ENCODE assay signal across 20 cellular contexts in the genomic region with DNA sequence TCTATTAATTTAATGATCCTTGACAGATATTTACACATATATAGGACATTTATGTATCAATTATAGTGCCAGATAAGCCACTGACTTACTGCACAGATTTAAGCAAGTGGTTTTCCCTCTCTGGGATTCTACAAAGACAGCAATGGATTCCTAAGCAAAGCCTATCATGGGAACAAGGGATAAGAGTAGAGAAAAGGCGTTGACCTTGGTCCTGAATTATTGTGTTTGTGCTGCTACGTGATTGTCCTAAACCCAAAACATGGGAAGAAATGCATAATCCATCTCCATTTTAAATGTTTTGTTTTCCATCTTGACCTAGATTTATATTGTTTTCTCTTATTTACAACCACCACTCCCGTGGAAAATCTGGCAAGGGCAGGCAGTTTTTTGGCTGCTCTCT. TPM values are rescaled to one million over a fixed set of nuclear protein-coding genes. Genes with fewer than 3 reads are reported as not detected.
A peak's percentile ranks its signal among the peaks of the same experiment; 100 is the strongest.
DNase-seq lines count a peak whose midpoint lies in the region; ATAC-seq, FAIRE-seq and TF ChIP-seq lines count a peak whose summit lies in the region.
"Had no signal": no experiment of that assay in that cellular context is flagged by ENCODE, and none has a peak within 500 bp of the region (broad histone marks: within the 10 kb centered on the region; RNA-seq: fewer than 3 reads in every experiment).

No MANE protein-coding gene starts in this region.

- POLR2A ChIA-PET in A549 (lab: Yijun Ruan, JAX) (no interaction called here), HCT116 (lab: Charles Lee) (no interaction called here), K562 (lab: Yijun Ruan, JAX) (no interaction called here)

- no peak for TF ChIP-seq EP300 in A549 (IDR thresholded peaks at IDR 0.05)
- TF ChIP-seq EP300 in K562 (IDR thresholded peaks at IDR 0.05; ENCODE audit: low read length) = no peak

- BruUV-seq in HCT116 (replicated peaks; lab: Mats Ljungman, UMichigan) = no TSS peak
- no TSS peak for BruUV-seq in K562 (replicated peaks; lab: Mats Ljungman, UMichigan)

- intact Hi-C loops in HCT116 (cut with micrococcal nuclease) (no loop called here), K562 (cut with micrococcal nuclease) (no loop called here)

- H3K27ac ChIP-seq in A549 (no peak overlapping the region), HCT116 (ENCODE audit: low read depth, low read length) (no peak overlapping the region), K562 (ENCODE audit: extremely low read depth, low read depth, low read length) (no peak overlapping the region)

- H3K9me2 ChIP-seq in HCT116 (ENCODE audit: insufficient read depth) = no peaks in the 10 kb centered on the region

- RAD21 ChIA-PET in HCT116 (lab: Charles Lee; ENCODE audit: low non-redundant PET in 1 of 2, low total read pairs in 2 of 2, uncharacterized antibody in 2 of 2, unreplicated experiment in 2 of 2) = no interaction called here

- H3K4me3 ChIP-seq in A549 (no peak overlapping the region), HCT116 (replicated peaks in 1 of 2; ENCODE audit: low read depth in 1 of 2, low read length in 2 of 2) (no peak overlapping the region), K562 (no peak overlapping the region)
- H3K4me3 ChIP-seq: MG63 had no signal

- WGBS in A549 (ENCODE audit: missing lambda C conversion rate) = 58% methylated on average over 3 of the region's 3 CpGs
- WGBS in K562 (ENCODE audit: insufficient coverage, low coverage, missing lambda C conversion rate) = 3% methylated on average over 3 of the region's 3 CpGs

- no peak for TF ChIP-seq RAD21 in A549 (conservative IDR thresholded peaks at IDR 0.05 in 1 of 2, IDR thresholded peaks at IDR 0.05 in 1 of 2)
- no peak for TF ChIP-seq RAD21 in HCT116 (IDR thresholded peaks at IDR 0.05; ENCODE audit: low read depth)
- no peak for TF ChIP-seq RAD21 in K562 (CRISPR knock-in tag; conservative IDR thresholded peaks at IDR 0.05 in 1 of 2, IDR thresholded peaks at IDR 0.05 in 1 of 2)

- H3K27me3 ChIP-seq in HCT116 (ENCODE audit: insufficient read depth, low read length) (peaks cover 58% of the 10 kb centered on the region), K562 (ENCODE audit: control insufficient read depth in 2 of 2, insufficient read depth in 2 of 2, low read length in 2 of 2) (no peaks in the 10 kb centered on the region; a peak in 1 of 5 replicates)
- H3K27me3 ChIP-seq: MG63 had no signal

- DNase-seq in A549 (ENCODE audit: low read depth in 1 of 2, low spot score in 1 of 2) (no peak), HCT116 (ENCODE audit: low read depth, low spot score) (no peak), K562 (ENCODE audit: extremely low read depth in 1 of 4, low spot score in 3 of 4) (no peak), left kidney (ENCODE audit: low read depth, low spot score) (peak; percentile 28)
- no peak for DNase-seq in stimulated activated CD4-positive, alpha-beta T cell treated with anti-CD3 and anti-CD28 coated beads, Interleukin-4, amount 100 ng/mL, for 1 hour
- no peak for DNase-seq in stimulated activated CD4-positive, alpha-beta T cell treated with anti-CD3 and anti-CD28 coated beads, Interleukin-4, amount 100 ng/mL, for 4 hours
- DNase-seq: BE2C, H9, Kasumi-1, MG63, NCI-H1417, NCI-H187, NCI-H446, NCI-H526, OCI-M1, Right ventricle myocardium superior, SW 1271 had no signal

- TF ChIP-seq CTCF in A549 (IDR thresholded peaks at IDR 0.05) = no peak
- TF ChIP-seq CTCF in HCT116 (IDR thresholded peaks at IDR 0.05 in 2 of 3, conservative IDR thresholded peaks at IDR 0.05 in 1 of 3; ENCODE audit: borderline replicate concordance in 1 of 3, insufficient read depth in 1 of 3, low read depth in 2 of 3, low read length in 2 of 3) = no peak
- no peak for TF ChIP-seq CTCF in K562 (IDR thresholded peaks at IDR 0.05 in 2 of 3, conservative IDR thresholded peaks at IDR 0.05 in 1 of 3; ENCODE audit: insufficient read depth in 2 of 3, low read depth in 1 of 3, low read length in 3 of 3)

- no peaks in the 10 kb centered on the region for H3K9me1 ChIP-seq in K562 (ENCODE audit: control insufficient read depth, insufficient read depth, low read length)

- H3K4me1 ChIP-seq in A549 (no peaks in the 10 kb centered on the region), HCT116 (ENCODE audit: control insufficient read depth in 1 of 2, insufficient read depth in 2 of 2, low read length in 2 of 2) (no peaks in the 10 kb centered on the region), K562 (replicated peaks in 1 of 2; ENCODE audit: control insufficient read depth in 2 of 2, insufficient read depth in 2 of 2, low read length in 2 of 2) (no peaks in the 10 kb centered on the region)
- H3K4me1 ChIP-seq: BE2C had no signal

- H3K9me3 ChIP-seq in A549 = no peaks in the 10 kb centered on the region
- no peaks in the 10 kb centered on the region for H3K9me3 ChIP-seq in HCT116 (ENCODE audit: control insufficient read depth in 1 of 2, insufficient read depth in 1 of 2, low read depth in 1 of 2, low read length in 2 of 2)
- no peaks in the 10 kb centered on the region for H3K9me3 ChIP-seq in K562 (replicated peaks; ENCODE audit: control insufficient read depth, insufficient read depth, low read depth, low read length)
- H3K9me3 ChIP-seq: BE2C, MG63 had no signal

- FAIRE-seq in A549 (lab: Jason Lieb, UNC) (no peak), K562 (lab: Jason Lieb, UNC) (no peak)
- FAIRE-seq: D721Med had no signal

- no peak overlapping the region for H3K4me2 ChIP-seq in A549
- H3K4me2 ChIP-seq in HCT116 (ENCODE audit: low read length) = no peak overlapping the region
- H3K4me2 ChIP-seq in K562 (ENCODE audit: insufficient read depth, low read length) = no peak overlapping the region

- H4K20me1 ChIP-seq in HCT116 (ENCODE audit: insufficient read depth) (no peaks in the 10 kb centered on the region), K562 (replicated peaks; ENCODE audit: control insufficient read depth, insufficient read depth, low read length) (no peaks in the 10 kb centered on the region)

- in situ Hi-C loops in K562 (cut with MboI) = no loop called here

- ATAC-seq in A549 = no peak
- no peak for ATAC-seq in HCT116
- ATAC-seq in K562 = no peak
- no peak for ATAC-seq in HG03280 (IDR thresholded peaks at IDR 0.05; ENCODE audit: unreplicated experiment)

- H2AFZ ChIP-seq in HCT116 (ENCODE audit: low read depth, low read length, poor library complexity, severe bottlenecking) (no peak overlapping the region), K562 (ENCODE audit: low read depth, low read length) (no peak overlapping the region)

- no peak overlapping the region for H3K9ac ChIP-seq in HCT116 (ENCODE audit: low read length)
- H3K9ac ChIP-seq in K562 (ENCODE audit: insufficient read depth in 1 of 2, low read depth in 2 of 2, low read length in 2 of 2) = no peak overlapping the region

- H3K36me3 ChIP-seq in HCT116 (ENCODE audit: control insufficient read depth in 1 of 2, insufficient read depth in 2 of 2, low read length in 2 of 2) (no peaks in the 10 kb centered on the region), K562 (ENCODE audit: control insufficient read depth, insufficient read depth, low read length) (no peaks in the 10 kb centered on the region)
- H3K36me3 ChIP-seq: BE2C had no signal

- TF ChIP-seq POLR2A in A549 (IDR thresholded peaks at IDR 0.05; ENCODE audit: low read length) (no peak), HCT116 (IDR thresholded peaks at IDR 0.05; ENCODE audit: borderline replicate concordance, extremely low read depth, insufficient read depth, insufficient read length) (no peak), K562 (conservative IDR thresholded peaks at IDR 0.05) (no peak)

- H3K79me2 ChIP-seq in HCT116 (ENCODE audit: insufficient read depth, low read length) (no peaks in the 10 kb centered on the region), K562 (ENCODE audit: control insufficient read depth, insufficient read depth, low read length) (no peaks in the 10 kb centered on the region)

- CTCF ChIA-PET in A549 (lab: Yijun Ruan, JAX) = interaction anchor here (1.3 kb wide), 2 partner anchors 14 to 47 kb away, joined by 3 read pairs; partner anchors contain the start of gene SLFN11
- CTCF ChIA-PET in HCT116 (lab: Charles Lee) = no interaction called here
- CTCF ChIA-PET in K562 (lab: Yijun Ruan, JAX; ENCODE audit: low intra/inter-chr PET ratio) = no interaction called here

TF ChIP-seq in A549, 52 proteins besides CTCF, POLR2A, EP300 and RAD21 (continues in another document):
- TF ChIP-seq ZSCAN20 (CRISPR knock-in tag; IDR thresholded peaks at IDR 0.05) = no peak

TF ChIP-seq in HCT116, 20 proteins besides CTCF, POLR2A, EP300 and RAD21 (continues in another document):
- no peak for TF ChIP-seq ZNF274 (IDR thresholded peaks at IDR 0.05; ENCODE audit: low read depth, low read length)

TF ChIP-seq in K562, 482 proteins besides CTCF, POLR2A, EP300 and RAD21:
- TF ChIP-seq EHMT2 (IDR thresholded peaks at IDR 0.05) (peak; percentile 71), SNIP1 (IDR thresholded peaks at IDR 0.05; ENCODE audit: low read depth) (no peak)
TF ChIP-seq in K562: peak in this region for 1.

RNA-seq across cellular contexts. Expression of gene SLFN11, which starts 14.0 kb away (rescaled TPM):
- 24.0 and 27.2 TPM in 2 replicates for polyA plus RNA-seq in A549 (2011; rRNA removed)
- 6.0 and 6.9 TPM in 2 replicates for polyA plus RNA-seq in A549 (2012; cell fraction: cytosol; rRNA removed)
- polyA plus RNA-seq in A549 (2012; cell fraction: nucleus; rRNA removed) = 6.9 and 8.9 TPM in 2 replicates
- 6.9 to 8.2 TPM (median 7.4 TPM) in 3 replicates for polyA plus RNA-seq in A549 (2017; fragmentation: RNase III; extraction: RNeasy Plus Mini Kit Qiagen cat#74134 plus additional on column Dnase treatment)
- polyA minus RNA-seq in A549 (2011; rRNA and poly(A)+ RNA removed) = 27.4 and 33.3 TPM in 2 replicates
- not detected for total RNA-seq in HCT116 (2021; ENCODE audit: unreplicated experiment)
- polyA plus RNA-seq in HCT116 (2012) = not detected in 2 replicates
- 0.23 and 0.42 TPM in 2 replicates for total RNA-seq in K562 (2011; cell fraction: chromatin; rRNA removed; ENCODE audit: low replicate concordance)
- 0.17 TPM in 1 of 2 replicates, not detected in the other for total RNA-seq in K562 (2011; cell fraction: nucleolus; rRNA removed)
- total RNA-seq in K562 (2011; cell fraction: nucleoplasm; rRNA removed) = 0.08 TPM in 1 of 2 replicates, not detected in the other
- total RNA-seq in K562 (2014; rRNA removed) = not detected in 2 replicates
- total RNA-seq in K562 (2014; rRNA removed; fragmentation: Illumina TruSeq; extraction: Trizol) = not detected in 2 replicates
- not detected in 2 replicates for total RNA-seq in K562 (2015; rRNA removed; fragmentation: Illumina TruSeq; extraction: Trizol)
- total RNA-seq in K562 (2021) = 0.04 and 0.20 TPM in 2 replicates
- 0.05 and 0.21 TPM in 2 replicates for polyA plus RNA-seq in K562 (2011; rRNA removed)
- polyA plus RNA-seq in K562 (2011; cell fraction: cytosol; rRNA removed) = 0.21 TPM in 1 of 2 replicates, not detected in the other
- polyA plus RNA-seq in K562 (2011; cell fraction: nucleus; rRNA removed) = 0.23 TPM in 1 of 2 replicates, not detected in the other
- 0.07 TPM in 1 of 2 replicates, not detected in the other for polyA plus RNA-seq in K562 (2012)
- not detected in 2 replicates for polyA plus RNA-seq in K562 (2014; fragmentation: Illumina TruSeq; extraction: Trizol)
- not detected for polyA plus RNA-seq in K562 (2014; fragmentation: Nextera tagmentation; extraction: Ambion mirVana)
- not detected in 2 replicates for polyA plus RNA-seq in K562 (2014; rRNA removed)
- polyA minus RNA-seq in K562 (2011; rRNA and poly(A)+ RNA removed) = 0.42 TPM in 1 of 2 replicates, not detected in the other
- 1.7 TPM in 1 of 2 replicates, not detected in the other for polyA minus RNA-seq in K562 (2011; cell fraction: cytosol; rRNA and poly(A)+ RNA removed)
- 0.27 TPM in 1 of 2 replicates, not detected in the other for polyA minus RNA-seq in K562 (2011; cell fraction: nucleus; rRNA and poly(A)+ RNA removed)
- total RNA-seq: SK-MEL-5 had no signal

Comparison
In these comparisons a context has a peak if more than half of its experiments do, and no peak if none do; other contexts are left out.
1. Of the 35 proteins assayed by ChIP-seq in both K562 and A549: peak only in K562: EHMT2; only in A549: REST; in both: none; in neither: 33.